Comparison of ENCODE assay signal across 1 cellular context in genomic region chr1:59011663-59012062, GRCh38.
TF ChIP-seq lines count a peak whose summit lies in the region.

No MANE protein-coding gene starts in this region.

TF ChIP-seq in GM23338, 12 proteins besides CTCF, POLR2A, EP300 and RAD21 (continued from another document):
- no peak for TF ChIP-seq ZNF462 (CRISPR knock-in tag; IDR thresholded peaks at IDR 0.05)
- TF ChIP-seq CREB1 (CRISPR knock-in tag; IDR thresholded peaks at IDR 0.05; ENCODE audit: low read depth), result no peak
TF ChIP-seq in GM23338: peak in this region for 0.
